14 cellular contexts compared by ENCODE assay signal in genomic region chr4:113602829-113603228, GRCh38.
DNase-seq lines count a peak whose midpoint lies in the region; ATAC-seq, FAIRE-seq and TF ChIP-seq lines count a peak whose summit lies in the region.
"Had no signal": no experiment of that assay in that cellular context is flagged by ENCODE, and none has a peak within 500 bp of the region (broad histone marks: within the 10 kb centered on the region; RNA-seq: fewer than 3 reads in every experiment).

No MANE protein-coding gene starts in this region.

- H2BK12ac ChIP-seq in H1 (ENCODE audit: low read depth, low read length), result no peak overlapping the region

- ATAC-seq in heart left ventricle (no peak), left ventricle myocardium superior (no peak), GM18498 (IDR thresholded peaks at IDR 0.05; ENCODE audit: unreplicated experiment) (no peak)
- no peak for ATAC-seq in stimulated activated memory B cell treated with anti-CD40 and anti-IgM and Interleukin-4, amounts not matched to agents 10 μg/mL and 1 μg/mL and 100 μg/mL, for 72 hours
- ATAC-seq: GM12878 had no signal

- intact Hi-C loops in heart left ventricle (cut with DNase I) (no loop called here), left ventricle myocardium superior (cut with micrococcal nuclease) (no loop called here)

- peaks cover 89% of the 10 kb centered on the region for H3K79me2 ChIP-seq in Karpas-422 (ENCODE audit: low read length)
- no peaks in the 10 kb centered on the region for H3K79me2 ChIP-seq in H1 (ENCODE audit: control insufficient read depth in 1 of 2, insufficient read depth in 2 of 2, low read length in 2 of 2)

- H4K5ac ChIP-seq in H1 (ENCODE audit: insufficient read length, low read depth, low read length), result no peak overlapping the region

- TF ChIP-seq POLR2A in heart left ventricle (IDR thresholded peaks at IDR 0.05) (no peak), H1 (IDR thresholded peaks at IDR 0.05; ENCODE audit: control extremely low read depth in 1 of 2, low read depth in 2 of 2, low read length in 2 of 2) (no peak), GM12891 (IDR thresholded peaks at IDR 0.05; ENCODE audit: low read depth, low read length) (no peak)

- peak overlapping the region; percentile 13; the same call in 1 of the 2 replicates for H3K18ac ChIP-seq in H1 (ENCODE audit: extremely low read depth, low read length)

- H4K20me1 ChIP-seq in Karpas-422 (ENCODE audit: insufficient read depth, low read depth, low read length) (no peaks in the 10 kb centered on the region), H1 (replicated peaks in 1 of 2; ENCODE audit: control insufficient read depth in 1 of 2, insufficient read depth in 2 of 2, low read length in 2 of 2) (no peaks in the 10 kb centered on the region)

- H2BK120ac ChIP-seq in H1 (replicated peaks; ENCODE audit: low read depth, low read length), result no peak overlapping the region

- H3K4me2 ChIP-seq in Karpas-422 (ENCODE audit: low read depth, low read length, poor library complexity, severe bottlenecking) (no peak overlapping the region), H1 (ENCODE audit: insufficient read depth in 1 of 2, low read depth in 2 of 2, low read length in 2 of 2) (no peak overlapping the region)

- H4K8ac ChIP-seq in H1 (ENCODE audit: extremely low read depth, insufficient read depth, low read length), result no peak overlapping the region

- H2AK5ac ChIP-seq in H1 (ENCODE audit: low read depth, low read length), result no peak overlapping the region

- no peak for TF ChIP-seq EP300 in H1 (IDR thresholded peaks at IDR 0.05; ENCODE audit: borderline replicate concordance in 1 of 2, low read depth in 2 of 2, low read length in 2 of 2)

- CTCF ChIA-PET in H1 (lab: Charles Lee; ENCODE audit: partially characterized antibody), result interaction anchor here (0.6 to 1.5 kb wide), 2 partner anchors 55 to 157 kb away, joined by 3 to 6 read pairs; no protein-coding TSS in a partner anchor

- H3K4me1 Mint-ChIP-seq in stimulated activated memory B cell treated with anti-CD40 and anti-IgM and Interleukin-4, amounts not matched to agents 10 μg/mL and 1 μg/mL and 100 μg/mL, for 72 hours, result peaks cover 31% of the 10 kb centered on the region

- no peak overlapping the region for H2AFZ ChIP-seq in Karpas-422 (ENCODE audit: low read length)
- no peak overlapping the region for H2AFZ ChIP-seq in H1 (ENCODE audit: low read length)
- H2AFZ ChIP-seq: GM23248 had no signal

- no peaks in the 10 kb centered on the region for H3K9me3 Mint-ChIP-seq in stimulated activated memory B cell treated with anti-CD40 and anti-IgM and Interleukin-4, amounts not matched to agents 10 μg/mL and 1 μg/mL and 100 μg/mL, for 72 hours

- no peak overlapping the region for H3K4me3 Mint-ChIP-seq in stimulated activated memory B cell treated with anti-CD40 and anti-IgM and Interleukin-4, amounts not matched to agents 10 μg/mL and 1 μg/mL and 100 μg/mL, for 72 hours

- H3K56ac ChIP-seq in H1 (replicated peaks; ENCODE audit: insufficient read length, low read depth, low read length), result no peak overlapping the region

- H3K27me3 ChIP-seq in heart left ventricle (no peaks in the 10 kb centered on the region), Karpas-422 (ENCODE audit: low read length) (no peaks in the 10 kb centered on the region), H1 (replicated peaks in 1 of 4; ENCODE audit: control insufficient read depth in 3 of 4, extremely low read depth in 1 of 4, insufficient read depth in 3 of 4, low read length in 3 of 4) (no peaks in the 10 kb centered on the region)

- FAIRE-seq in H1 (lab: Jason Lieb, UNC), result no peak
- FAIRE-seq in GM12891 (lab: Jason Lieb, UNC), result no peak
- FAIRE-seq: GM12878 had no signal

- H3K4me1 ChIP-seq in heart left ventricle (peaks cover 0 to 21% (median 6%) of the 10 kb centered on the region in 12 donors), Karpas-422 (ENCODE audit: low read length) (peaks cover 59% of the 10 kb centered on the region), H1 (replicated peaks in 1 of 4; ENCODE audit: control insufficient read depth in 3 of 4, insufficient read depth in 4 of 4, low read length in 3 of 4) (no peaks in the 10 kb centered on the region)

- no peaks in the 10 kb centered on the region for H3K23me2 ChIP-seq in H1 (ENCODE audit: low read depth, low read length)

- POLR2A ChIA-PET in H1 (lab: Charles Lee; ENCODE audit: partially characterized antibody), result no interaction called here

- H3K23ac ChIP-seq in H1 (ENCODE audit: insufficient read length), result no peak overlapping the region

- DNase-seq in heart left ventricle, result no peak
- DNase-seq in left ventricle myocardium superior, result no peak
- DNase-seq in Karpas-422, result no peak
- no peak for DNase-seq in H1 (ENCODE audit: low read depth in 1 of 2, low spot score in 2 of 2)
- DNase-seq in activated gamma-delta T cell (lab: John Stamatoyannopoulos, UW), result no peak
- no peak for DNase-seq in GM12891 (ENCODE audit: insufficient read length, low spot score)
- DNase-seq: GM23248, NCI-H1436 treated with DMSO at 0.1 percent for 48 hours, NCI-H2081, NCI-H2227 treated with DMSO at 0.1 percent for 48 hours, NCI-H524 treated with DMSO at 0.1 percent for 48 hours had no signal

- H3K27me3 Mint-ChIP-seq in stimulated activated memory B cell treated with anti-CD40 and anti-IgM and Interleukin-4, amounts not matched to agents 10 μg/mL and 1 μg/mL and 100 μg/mL, for 72 hours, result no peaks in the 10 kb centered on the region

- peaks cover 51% of the 10 kb centered on the region for H3K36me3 Mint-ChIP-seq in stimulated activated memory B cell treated with anti-CD40 and anti-IgM and Interleukin-4, amounts not matched to agents 10 μg/mL and 1 μg/mL and 100 μg/mL, for 72 hours

- H4K91ac ChIP-seq in H1 (replicated peaks; ENCODE audit: insufficient read length, low read length), result no peak overlapping the region

- no peak for TF ChIP-seq RAD21 in H1 (IDR thresholded peaks at IDR 0.05 in 1 of 2, conservative IDR thresholded peaks at IDR 0.05 in 1 of 2; ENCODE audit: low read depth in 2 of 2, low read length in 2 of 2)

- peaks cover 0 to 14% (median 0%) of the 10 kb centered on the region in 9 donors for H3K36me3 ChIP-seq in heart left ventricle
- 0 out of 2 replicates have a peak, but pooled peaks cover 13% of the 10 kb centered on the region for H3K36me3 ChIP-seq in Karpas-422 (ENCODE audit: insufficient read depth, low read length)
- no peaks in the 10 kb centered on the region for H3K36me3 ChIP-seq in H1 (ENCODE audit: control insufficient read depth in 2 of 4, insufficient read depth in 4 of 4, low read length in 3 of 4)

- H3K9me3 ChIP-seq in heart left ventricle (peaks cover 0 to 7% (median 0%) of the 10 kb centered on the region in 12 donors), Karpas-422 (ENCODE audit: low read length) (no peaks in the 10 kb centered on the region), H1 (ENCODE audit: insufficient read depth in 2 of 2, low read depth in 1 of 2, low read length in 1 of 2) (no peaks in the 10 kb centered on the region)

- WGBS in heart left ventricle, 4 donors, result 59 to 75% (median 67%) methylated on average over 6 of the region's 6 CpGs
- 75% methylated on average over 6 of the region's 6 CpGs; no CpG with 5 or more reads in 1 of the 2 experiments for WGBS in H1 (ENCODE audit: extremely low coverage in 1 of 2, insufficient coverage in 1 of 2, insufficient read length in 1 of 2, insufficient replicate concordance in 2 of 2, low coverage in 1 of 2, low lambda C conversion rate in 2 of 2, missing lambda C conversion rate in 1 of 2), 2 experiments

- no peak overlapping the region for H2BK5ac ChIP-seq in H1 (ENCODE audit: low read depth, low read length)

- H3K27ac Mint-ChIP-seq in stimulated activated memory B cell treated with anti-CD40 and anti-IgM and Interleukin-4, amounts not matched to agents 10 μg/mL and 1 μg/mL and 100 μg/mL, for 72 hours, result peak overlapping the region; percentile 54

- no peak for TF ChIP-seq CTCF in heart left ventricle (IDR thresholded peaks at IDR 0.05)
- no peak for TF ChIP-seq CTCF in H1 (IDR thresholded peaks at IDR 0.05; ENCODE audit: control extremely low read depth in 1 of 3, insufficient read depth in 1 of 3, low read depth in 1 of 3, low read length in 3 of 3)

- H3K79me1 ChIP-seq in H1 (ENCODE audit: low read depth, low read length), result no peaks in the 10 kb centered on the region

- no peak overlapping the region for H2BK15ac ChIP-seq in H1 (ENCODE audit: low read length)

- no peaks in the 10 kb centered on the region for H3K9me2 ChIP-seq in Karpas-422 (replicated peaks; ENCODE audit: insufficient read depth, low read length)

- H3K4me3 ChIP-seq in heart left ventricle (no peak overlapping the region), Karpas-422 (ENCODE audit: low read length) (no peak overlapping the region), H1 (ENCODE audit: extremely low read depth in 1 of 4, insufficient read depth in 2 of 4, low read depth in 3 of 4, low read length in 4 of 4) (no peak overlapping the region)
- H3K4me3 ChIP-seq: GM12878, GM23248 had no signal

- H3K4ac ChIP-seq in H1 (replicated peaks; ENCODE audit: insufficient read length, low read depth, low read length), result no peak overlapping the region

- no peak overlapping the region for H3K14ac ChIP-seq in H1 (ENCODE audit: insufficient read length)

- H3K27ac ChIP-seq in heart left ventricle (peak overlapping the region in 8 of 12 donors; percentile 13 to 59 (median 42)), Karpas-422 (ENCODE audit: low read length) (peak overlapping the region; percentile 31), H1 (ENCODE audit: low read depth, low read length) (no peak overlapping the region)
- H3K27ac ChIP-seq: GM23248 had no signal

- no peak overlapping the region; the same call in 1 of the 2 replicates for H2BK20ac ChIP-seq in H1 (ENCODE audit: low read length)

- H3K9ac ChIP-seq in Karpas-422 (ENCODE audit: low read length) (no peak overlapping the region), H1 (replicated peaks in 1 of 4; ENCODE audit: extremely low read depth in 1 of 4, low read depth in 3 of 4, low read length in 3 of 4) (no peak overlapping the region)
- H3K9ac ChIP-seq: GM23248 had no signal

TF ChIP-seq in H1, 55 proteins besides CTCF, POLR2A, EP300 and RAD21 (continues in another document):
- TF ChIP-seq POLR2AphosphoS5 (IDR thresholded peaks at IDR 0.05; ENCODE audit: low read depth, low read length) (no peak), BCL11A (IDR thresholded peaks at IDR 0.05; ENCODE audit: low read depth in 2 of 2, low read length in 2 of 2) (no peak), SRF (IDR thresholded peaks at IDR 0.05; ENCODE audit: low read depth, low read length) (no peak), JUN (IDR thresholded peaks at IDR 0.05; ENCODE audit: low read depth, low read length) (no peak)

TF ChIP-seq in GM12891, 5 proteins besides CTCF, POLR2A, EP300 and RAD21:
- TF ChIP-seq SPI1 (IDR thresholded peaks at IDR 0.05; ENCODE audit: low read depth, low read length) (no peak), POU2F2 (IDR thresholded peaks at IDR 0.05; ENCODE audit: low read depth, low read length) (no peak), POLR2AphosphoS5 (IDR thresholded peaks at IDR 0.05; ENCODE audit: low read depth, low read length) (no peak), TAF1 (IDR thresholded peaks at IDR 0.05; ENCODE audit: low read depth, low read length) (no peak), PAX5 (IDR thresholded peaks at IDR 0.05; ENCODE audit: insufficient read depth, low read length, severe bottlenecking) (no peak)
